In the genomic region with DNA sequence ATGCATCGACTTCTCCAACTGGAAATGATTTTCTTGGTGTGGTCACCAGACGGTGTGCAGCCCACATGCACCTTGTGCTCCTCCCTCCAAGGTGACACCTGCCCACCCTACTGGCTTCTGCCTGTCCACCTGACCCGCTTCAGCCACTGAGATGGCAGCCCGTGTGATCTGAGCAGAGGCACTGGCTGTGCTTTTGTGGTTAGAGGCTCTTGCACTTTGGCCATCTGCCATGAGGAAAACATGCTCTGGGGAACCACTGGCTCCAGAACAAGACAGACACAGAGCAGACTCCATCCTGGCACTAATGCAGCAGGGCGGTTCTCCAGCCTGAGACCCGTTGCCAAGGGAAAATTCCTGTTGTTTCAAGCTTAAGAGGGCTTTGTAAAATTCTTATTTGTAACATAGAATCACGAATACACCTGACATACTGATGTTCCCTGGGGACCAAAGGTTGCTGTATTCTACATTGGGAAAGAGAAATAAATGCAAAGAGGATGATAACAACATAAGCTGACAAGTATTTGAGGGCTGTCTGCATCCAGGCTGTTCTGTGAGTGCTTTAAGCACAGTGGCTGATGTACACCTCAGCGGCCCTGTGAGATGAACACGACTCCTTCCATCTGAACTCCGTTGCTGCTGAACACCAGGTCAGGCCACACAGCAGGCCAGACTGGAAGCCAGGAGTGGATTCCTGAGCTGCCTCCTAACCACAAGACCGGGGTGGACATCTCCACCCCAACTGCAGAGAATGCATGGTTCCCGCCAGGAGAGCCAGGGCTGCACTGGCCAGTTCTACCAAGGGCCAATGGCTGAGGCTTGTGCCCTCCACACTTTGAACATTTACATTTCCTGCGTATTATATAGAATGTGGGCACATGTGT, we compare ENCODE assay signal across 11 cellular contexts.
DNase-seq lines count a peak whose midpoint lies in the region; ATAC-seq lines count a peak whose summit lies in the region.
"Had no signal": no experiment of that assay in that cellular context is flagged by ENCODE, and none has a peak within 500 bp of the region (broad histone marks: within the 10 kb centered on the region; RNA-seq: fewer than 3 reads in every experiment).

No MANE protein-coding gene starts in this region.

- ATAC-seq in left lobe of liver (peak; percentile 83), HG03565 (IDR thresholded peaks at IDR 0.05; ENCODE audit: unreplicated experiment) (no peak), HG03108 (IDR thresholded peaks at IDR 0.05; ENCODE audit: unreplicated experiment) (no peak)

- DNase-seq in NCI-H1694 treated with DMSO at 0.1 percent for 48 hours (lab: John Stamatoyannopoulos, UW), result peak; percentile 7
- DNase-seq in NCI-H1694 (lab: John Stamatoyannopoulos, UW), result no peak
- peak; percentile 1 for DNase-seq in RPMI7951 (ENCODE audit: low read depth)
- DNase-seq in left lobe of liver (ENCODE audit: low spot score), result peak; percentile 55
- peak in 39 of 49 donors; percentile 1 to 75 (median 36) for DNase-seq in substantia nigra (lab: John Stamatoyannopoulos, UW)
- DNase-seq in SK-N-DZ (ENCODE audit: low spot score), result no peak
- DNase-seq: activated CD4-positive, alpha-beta T cell treated with anti-CD3 and anti-CD28 coated beads, Interleukin-2, amount 50 U/mL, for 4 hours; NCI-H524 treated with DMSO at 0.1 percent for 48 hours; SHP77 treated with DMSO at 0.1 percent for 48 hours had no signal

- H3K27ac ChIP-seq in substantia nigra (ENCODE audit: low read depth, low read length, poor library complexity, severe bottlenecking), result no peak overlapping the region

Comparison
In these comparisons a context has a peak if more than half of its experiments do, and no peak if none do; other contexts are left out.
1. DNase-seq: peak in NCI-H1694 treated with DMSO at 0.1 percent for 48 hours (single experiment), RPMI7951 (single experiment), left lobe of liver (single experiment) and substantia nigra (39 of 49); none in NCI-H1694 (single experiment) and SK-N-DZ (single experiment).